Comparison of ENCODE assay signal across 8 cellular contexts in genomic region chr10:14822879-14823755, GRCh38. TPM values are rescaled to one million over a fixed set of nuclear protein-coding genes. Genes with fewer than 3 reads are reported as not detected.
DNase-seq lines count a peak whose midpoint lies in the region; ATAC-seq and TF ChIP-seq lines count a peak whose summit lies in the region.

No MANE protein-coding gene starts in this region.

- H3K9me3 ChIP-seq in MM.1S (replicated peaks; ENCODE audit: insufficient read depth, low read length) (no peaks in the 10 kb centered on the region), esophagus squamous epithelium (no peaks in the 10 kb centered on the region), neural progenitor cell (ENCODE audit: low read depth) (no peaks in the 10 kb centered on the region)

- H3K4me1 ChIP-seq in MM.1S (ENCODE audit: low read length) (peaks cover 13% of the 10 kb centered on the region), esophagus squamous epithelium (no peaks in the 10 kb centered on the region), neural progenitor cell (no peaks in the 10 kb centered on the region)

- H3K27ac ChIP-seq in MM.1S (ENCODE audit: low read length) (no peak overlapping the region), esophagus squamous epithelium (no peak overlapping the region), neural progenitor cell (no peak overlapping the region)

- H3K27me3 Mint-ChIP-seq in neural progenitor cell (ENCODE audit: insufficient read depth, low read depth): no peaks in the 10 kb centered on the region

- no peak overlapping the region for H2AFZ ChIP-seq in MM.1S (ENCODE audit: low read length)
- no peak overlapping the region for H2AFZ ChIP-seq in neural progenitor cell (replicated peaks)

- 33 to 35% methylated on average over 3 of the region's 3 CpGs for WGBS in esophagus squamous epithelium, 2 donors

- TF ChIP-seq CTCF in MM.1S (IDR thresholded peaks at IDR 0.05; ENCODE audit: low read length) (peak; percentile 69), esophagus squamous epithelium (IDR thresholded peaks at IDR 0.05) (peak in 5 of 6 experiments; percentile 26 to 66 (median 55)), neural progenitor cell (IDR thresholded peaks at IDR 0.05) (peak; percentile 72)

- no peak overlapping the region for H3K4me3 Mint-ChIP-seq in neural progenitor cell

- H4K20me1 ChIP-seq in MM.1S (ENCODE audit: insufficient read depth, low read length): no peaks in the 10 kb centered on the region
- H4K20me1 ChIP-seq in neural progenitor cell (ENCODE audit: low read depth): no peaks in the 10 kb centered on the region

- TF ChIP-seq POLR2A in esophagus squamous epithelium (IDR thresholded peaks at IDR 0.05): no peak

- H3F3A ChIP-seq in MM.1S (ENCODE audit: insufficient read depth, low read length) (peaks cover 10% of the 10 kb centered on the region), neural progenitor cell (ENCODE audit: low read depth) (no peaks in the 10 kb centered on the region)

- H3K79me2 ChIP-seq in MM.1S (ENCODE audit: low read length): no peaks in the 10 kb centered on the region
- no peaks in the 10 kb centered on the region for H3K79me2 ChIP-seq in neural progenitor cell (ENCODE audit: low read depth)

- DNase-seq in SIG-M5 treated with dmso at 0.1 percent for 504 hours (lab: John Stamatoyannopoulos, UW; ENCODE audit: unreplicated experiment): peak; percentile 57
- DNase-seq in SIG-M5 (lab: John Stamatoyannopoulos, UW): no peak
- peak; percentile 68 for DNase-seq in MM.1S
- DNase-seq in activated CD4-positive, alpha-beta T cell treated with anti-CD3 and anti-CD28 coated beads, Interleukin-2, amount 50 U/mL, for 1 hour: peak; percentile 48
- no peak for DNase-seq in esophagus squamous epithelium (lab: John Stamatoyannopoulos, UW)
- DNase-seq in neural progenitor cell (ENCODE audit: low spot score): peak; percentile 61

- H3K9me2 ChIP-seq in MM.1S (replicated peaks; ENCODE audit: insufficient read depth, low read length): no peaks in the 10 kb centered on the region

- H3K4me1 Mint-ChIP-seq in neural progenitor cell: peaks cover 10% of the 10 kb centered on the region

- no peak overlapping the region for H3K27ac Mint-ChIP-seq in neural progenitor cell

- H3K9ac ChIP-seq in MM.1S (ENCODE audit: low read length): no peak overlapping the region
- no peak overlapping the region for H3K9ac ChIP-seq in neural progenitor cell

- no peak overlapping the region for H3K4me2 ChIP-seq in MM.1S (ENCODE audit: low read depth, low read length)
- no peak overlapping the region for H3K4me2 ChIP-seq in neural progenitor cell

- H3K4me3 ChIP-seq in MM.1S (ENCODE audit: low read length): no peak overlapping the region
- H3K4me3 ChIP-seq in esophagus squamous epithelium: no peak overlapping the region
- no peak overlapping the region for H3K4me3 ChIP-seq in neural progenitor cell

- no peaks in the 10 kb centered on the region for H3K36me3 Mint-ChIP-seq in neural progenitor cell

- H3K36me3 ChIP-seq in MM.1S (replicated peaks; ENCODE audit: insufficient read depth, low read length) (no peaks in the 10 kb centered on the region), esophagus squamous epithelium (no peaks in the 10 kb centered on the region), neural progenitor cell (no peaks in the 10 kb centered on the region)

- H3K9me3 Mint-ChIP-seq in neural progenitor cell: no peaks in the 10 kb centered on the region

- intact Hi-C loops in esophagus squamous epithelium (cut with DNase I): no loop called here

- H3K27me3 ChIP-seq in MM.1S (replicated peaks; ENCODE audit: insufficient read depth, low read length) (no peaks in the 10 kb centered on the region), esophagus squamous epithelium (no peaks in the 10 kb centered on the region), neural progenitor cell (no peaks in the 10 kb centered on the region)

- ATAC-seq in HG03457 (IDR thresholded peaks at IDR 0.05; ENCODE audit: unreplicated experiment) (no peak), HG03025 (IDR thresholded peaks at IDR 0.05; ENCODE audit: low FRiP score, unreplicated experiment) (no peak)

RNA-seq across cellular contexts. Expression of gene CDNF, which starts 14.7 kb away (rescaled TPM):
- total RNA-seq in esophagus squamous epithelium (1 to 10 TPM in 2 of 4 donors, not detected in 2; 1.1 to 1.3 TPM), neural progenitor cell (ENCODE audit: low replicate concordance) (1.8 and 5.2 TPM in 2 replicates)

RNA-seq across cellular contexts. Expression of gene HSPA14, which starts 15.0 kb away (rescaled TPM):
- 10 to 100 TPM; 12.5 to 21.4 (median 13.1) TPM for total RNA-seq in esophagus squamous epithelium
- total RNA-seq in neural progenitor cell (ENCODE audit: low replicate concordance): 33.3 and 41.8 TPM in 2 replicates

RNA-seq across cellular contexts. Expression of gene MSANTD7, which starts 15.0 kb away (rescaled TPM):
- total RNA-seq in esophagus squamous epithelium: 1 to 10 TPM; 7.3 to 9.2 (median 8.2) TPM
- 17.6 and 18.8 TPM in 2 replicates for total RNA-seq in neural progenitor cell (ENCODE audit: low replicate concordance)

RNA-seq across cellular contexts. Expression of gene FAM107B, which starts 48.4 kb away (rescaled TPM):
- total RNA-seq in esophagus squamous epithelium (10 to 100 TPM in 3 of 4 donors, 1 to 10 TPM in 1; 6.7 to 17.0 (median 12.9) TPM), neural progenitor cell (ENCODE audit: low replicate concordance) (26.5 and 43.0 TPM in 2 replicates)

RNA-seq across cellular contexts. Expression of gene SUV39H2, which starts 55.5 kb away (rescaled TPM):
- 10 to 100 TPM in 1 of 4 donors, 1 to 10 TPM in 3; 5.6 to 13.2 (median 8.9) TPM for total RNA-seq in esophagus squamous epithelium
- total RNA-seq in neural progenitor cell (ENCODE audit: low replicate concordance): 67.9 and 112 TPM in 2 replicates

Comparison
In these comparisons a context has a peak if more than half of its experiments do, and no peak if none do; other contexts are left out.
1. DNase-seq: peak in SIG-M5 treated with dmso at 0.1 percent for 504 hours (single experiment), MM.1S (single experiment), activated CD4-positive, alpha-beta T cell treated with anti-CD3 and anti-CD28 coated beads, Interleukin-2, amount 50 U/mL, for 1 hour (single experiment) and neural progenitor cell (single experiment); none in SIG-M5 (single experiment) and esophagus squamous epithelium (single experiment).
2. Peak in every context shown above with its lines, with median percentiles within 50 percentile points of each other: CTCF ChIP-seq.